Comparison of ENCODE assay signal across 2 cellular contexts in the genomic region with DNA sequence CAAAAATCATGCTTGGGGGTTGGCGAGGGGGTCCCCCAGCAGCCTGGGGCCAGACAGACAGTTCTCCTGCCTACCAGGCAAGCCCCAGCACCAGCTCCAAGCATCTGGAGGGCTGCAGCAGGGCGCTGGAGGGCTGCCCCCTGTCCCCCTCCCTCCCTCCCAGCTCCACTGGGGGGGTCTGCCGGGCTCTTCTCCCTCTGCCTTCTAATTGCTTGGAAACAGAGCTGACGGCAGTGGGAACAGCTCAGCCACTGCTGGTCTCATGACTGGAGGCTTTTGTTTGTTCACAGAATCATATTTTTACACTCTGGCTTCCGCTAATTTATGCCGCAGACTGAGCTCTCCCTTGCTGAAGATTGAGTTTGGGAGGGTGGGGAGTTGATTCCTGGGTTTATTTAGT.
TF ChIP-seq lines count a peak whose summit lies in the region.

No MANE protein-coding gene starts in this region.

TF ChIP-seq in SK-N-SH, 30 proteins besides CTCF, POLR2A, EP300 and RAD21 (continued from another document):
- TF ChIP-seq GABPA (IDR thresholded peaks at IDR 0.05; ENCODE audit: low read depth) (no peak), RXRA (IDR thresholded peaks at IDR 0.05; ENCODE audit: borderline replicate concordance, low read depth) (no peak), FOXJ3 (CRISPR knock-in tag; IDR thresholded peaks at IDR 0.05) (no peak), ELF1 (IDR thresholded peaks at IDR 0.05) (no peak), RCOR1 (IDR thresholded peaks at IDR 0.05; ENCODE audit: low read length) (no peak), EZH2phosphoT487 (IDR thresholded peaks at IDR 0.05; ENCODE audit: borderline replicate concordance, low read depth) (no peak), MEF2A (IDR thresholded peaks at IDR 0.05; ENCODE audit: borderline replicate concordance, low read depth) (no peak), NRF1 (IDR thresholded peaks at IDR 0.05; ENCODE audit: low read depth, low read length) (no peak)
- TF ChIP-seq, protein P1, sequence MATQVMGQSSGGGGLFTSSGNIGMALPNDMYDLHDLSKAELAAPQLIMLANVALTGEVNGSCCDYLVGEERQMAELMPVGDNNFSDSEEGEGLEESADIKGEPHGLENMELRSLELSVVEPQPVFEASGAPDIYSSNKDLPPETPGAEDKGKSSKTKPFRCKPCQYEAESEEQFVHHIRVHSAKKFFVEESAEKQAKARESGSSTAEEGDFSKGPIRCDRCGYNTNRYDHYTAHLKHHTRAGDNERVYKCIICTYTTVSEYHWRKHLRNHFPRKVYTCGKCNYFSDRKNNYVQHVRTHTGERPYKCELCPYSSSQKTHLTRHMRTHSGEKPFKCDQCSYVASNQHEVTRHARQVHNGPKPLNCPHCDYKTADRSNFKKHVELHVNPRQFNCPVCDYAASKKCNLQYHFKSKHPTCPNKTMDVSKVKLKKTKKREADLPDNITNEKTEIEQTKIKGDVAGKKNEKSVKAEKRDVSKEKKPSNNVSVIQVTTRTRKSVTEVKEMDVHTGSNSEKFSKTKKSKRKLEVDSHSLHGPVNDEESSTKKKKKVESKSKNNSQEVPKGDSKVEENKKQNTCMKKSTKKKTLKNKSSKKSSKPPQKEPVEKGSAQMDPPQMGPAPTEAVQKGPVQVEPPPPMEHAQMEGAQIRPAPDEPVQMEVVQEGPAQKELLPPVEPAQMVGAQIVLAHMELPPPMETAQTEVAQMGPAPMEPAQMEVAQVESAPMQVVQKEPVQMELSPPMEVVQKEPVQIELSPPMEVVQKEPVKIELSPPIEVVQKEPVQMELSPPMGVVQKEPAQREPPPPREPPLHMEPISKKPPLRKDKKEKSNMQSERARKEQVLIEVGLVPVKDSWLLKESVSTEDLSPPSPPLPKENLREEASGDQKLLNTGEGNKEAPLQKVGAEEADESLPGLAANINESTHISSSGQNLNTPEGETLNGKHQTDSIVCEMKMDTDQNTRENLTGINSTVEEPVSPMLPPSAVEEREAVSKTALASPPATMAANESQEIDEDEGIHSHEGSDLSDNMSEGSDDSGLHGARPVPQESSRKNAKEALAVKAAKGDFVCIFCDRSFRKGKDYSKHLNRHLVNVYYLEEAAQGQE (IDR thresholded peaks at IDR 0.05; ENCODE audit: low read depth, low read length): no peak

TF ChIP-seq in SK-N-SH treated with all-trans-retinoic acid at 6 μM for 48 hours, 23 proteins besides CTCF, POLR2A, EP300 and RAD21 (continued from another document):
- TF ChIP-seq, protein P2, sequence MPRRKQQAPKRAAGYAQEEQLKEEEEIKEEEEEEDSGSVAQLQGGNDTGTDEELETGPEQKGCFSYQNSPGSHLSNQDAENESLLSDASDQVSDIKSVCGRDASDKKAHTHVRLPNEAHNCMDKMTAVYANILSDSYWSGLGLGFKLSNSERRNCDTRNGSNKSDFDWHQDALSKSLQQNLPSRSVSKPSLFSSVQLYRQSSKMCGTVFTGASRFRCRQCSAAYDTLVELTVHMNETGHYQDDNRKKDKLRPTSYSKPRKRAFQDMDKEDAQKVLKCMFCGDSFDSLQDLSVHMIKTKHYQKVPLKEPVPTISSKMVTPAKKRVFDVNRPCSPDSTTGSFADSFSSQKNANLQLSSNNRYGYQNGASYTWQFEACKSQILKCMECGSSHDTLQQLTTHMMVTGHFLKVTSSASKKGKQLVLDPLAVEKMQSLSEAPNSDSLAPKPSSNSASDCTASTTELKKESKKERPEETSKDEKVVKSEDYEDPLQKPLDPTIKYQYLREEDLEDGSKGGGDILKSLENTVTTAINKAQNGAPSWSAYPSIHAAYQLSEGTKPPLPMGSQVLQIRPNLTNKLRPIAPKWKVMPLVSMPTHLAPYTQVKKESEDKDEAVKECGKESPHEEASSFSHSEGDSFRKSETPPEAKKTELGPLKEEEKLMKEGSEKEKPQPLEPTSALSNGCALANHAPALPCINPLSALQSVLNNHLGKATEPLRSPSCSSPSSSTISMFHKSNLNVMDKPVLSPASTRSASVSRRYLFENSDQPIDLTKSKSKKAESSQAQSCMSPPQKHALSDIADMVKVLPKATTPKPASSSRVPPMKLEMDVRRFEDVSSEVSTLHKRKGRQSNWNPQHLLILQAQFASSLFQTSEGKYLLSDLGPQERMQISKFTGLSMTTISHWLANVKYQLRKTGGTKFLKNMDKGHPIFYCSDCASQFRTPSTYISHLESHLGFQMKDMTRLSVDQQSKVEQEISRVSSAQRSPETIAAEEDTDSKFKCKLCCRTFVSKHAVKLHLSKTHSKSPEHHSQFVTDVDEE (CRISPR knock-in tag; IDR thresholded peaks at IDR 0.05): no peak
- TF ChIP-seq ZNF565 (CRISPR knock-in tag; conservative IDR thresholded peaks at IDR 0.05; ENCODE audit: low read depth) (no peak), ARNTL (CRISPR knock-in tag; IDR thresholded peaks at IDR 0.05; ENCODE audit: borderline replicate concordance, low read depth) (no peak), ISL1 (CRISPR knock-in tag; IDR thresholded peaks at IDR 0.05) (no peak), GLIS3 (CRISPR knock-in tag; IDR thresholded peaks at IDR 0.05) (no peak), TCF4 (CRISPR knock-in tag; IDR thresholded peaks at IDR 0.05; ENCODE audit: borderline replicate concordance) (no peak), ZC3H10 (CRISPR knock-in tag; IDR thresholded peaks at IDR 0.05) (no peak), CSDC2 (CRISPR knock-in tag; IDR thresholded peaks at IDR 0.05) (no peak)
- TF ChIP-seq, protein P3, sequence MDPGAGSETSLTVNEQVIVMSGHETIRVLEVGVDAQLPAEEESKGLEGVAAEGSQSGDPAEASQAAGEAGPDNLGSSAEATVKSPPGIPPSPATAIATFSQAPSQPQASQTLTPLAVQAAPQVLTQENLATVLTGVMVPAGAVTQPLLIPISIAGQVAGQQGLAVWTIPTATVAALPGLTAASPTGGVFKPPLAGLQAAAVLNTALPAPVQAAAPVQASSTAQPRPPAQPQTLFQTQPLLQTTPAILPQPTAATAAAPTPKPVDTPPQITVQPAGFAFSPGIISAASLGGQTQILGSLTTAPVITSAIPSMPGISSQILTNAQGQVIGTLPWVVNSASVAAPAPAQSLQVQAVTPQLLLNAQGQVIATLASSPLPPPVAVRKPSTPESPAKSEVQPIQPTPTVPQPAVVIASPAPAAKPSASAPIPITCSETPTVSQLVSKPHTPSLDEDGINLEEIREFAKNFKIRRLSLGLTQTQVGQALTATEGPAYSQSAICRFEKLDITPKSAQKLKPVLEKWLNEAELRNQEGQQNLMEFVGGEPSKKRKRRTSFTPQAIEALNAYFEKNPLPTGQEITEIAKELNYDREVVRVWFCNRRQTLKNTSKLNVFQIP (CRISPR knock-in tag; IDR thresholded peaks at IDR 0.05; ENCODE audit: borderline replicate concordance, low read depth): no peak
- TF ChIP-seq, protein P4, sequence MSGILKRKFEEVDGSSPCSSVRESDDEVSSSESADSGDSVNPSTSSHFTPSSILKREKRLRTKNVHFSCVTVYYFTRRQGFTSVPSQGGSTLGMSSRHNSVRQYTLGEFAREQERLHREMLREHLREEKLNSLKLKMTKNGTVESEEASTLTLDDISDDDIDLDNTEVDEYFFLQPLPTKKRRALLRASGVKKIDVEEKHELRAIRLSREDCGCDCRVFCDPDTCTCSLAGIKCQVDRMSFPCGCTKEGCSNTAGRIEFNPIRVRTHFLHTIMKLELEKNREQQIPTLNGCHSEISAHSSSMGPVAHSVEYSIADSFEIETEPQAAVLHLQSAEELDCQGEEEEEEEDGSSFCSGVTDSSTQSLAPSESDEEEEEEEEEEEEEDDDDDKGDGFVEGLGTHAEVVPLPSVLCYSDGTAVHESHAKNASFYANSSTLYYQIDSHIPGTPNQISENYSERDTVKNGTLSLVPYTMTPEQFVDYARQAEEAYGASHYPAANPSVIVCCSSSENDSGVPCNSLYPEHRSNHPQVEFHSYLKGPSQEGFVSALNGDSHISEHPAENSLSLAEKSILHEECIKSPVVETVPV (CRISPR knock-in tag; IDR thresholded peaks at IDR 0.05): no peak
- TF ChIP-seq, protein P5, sequence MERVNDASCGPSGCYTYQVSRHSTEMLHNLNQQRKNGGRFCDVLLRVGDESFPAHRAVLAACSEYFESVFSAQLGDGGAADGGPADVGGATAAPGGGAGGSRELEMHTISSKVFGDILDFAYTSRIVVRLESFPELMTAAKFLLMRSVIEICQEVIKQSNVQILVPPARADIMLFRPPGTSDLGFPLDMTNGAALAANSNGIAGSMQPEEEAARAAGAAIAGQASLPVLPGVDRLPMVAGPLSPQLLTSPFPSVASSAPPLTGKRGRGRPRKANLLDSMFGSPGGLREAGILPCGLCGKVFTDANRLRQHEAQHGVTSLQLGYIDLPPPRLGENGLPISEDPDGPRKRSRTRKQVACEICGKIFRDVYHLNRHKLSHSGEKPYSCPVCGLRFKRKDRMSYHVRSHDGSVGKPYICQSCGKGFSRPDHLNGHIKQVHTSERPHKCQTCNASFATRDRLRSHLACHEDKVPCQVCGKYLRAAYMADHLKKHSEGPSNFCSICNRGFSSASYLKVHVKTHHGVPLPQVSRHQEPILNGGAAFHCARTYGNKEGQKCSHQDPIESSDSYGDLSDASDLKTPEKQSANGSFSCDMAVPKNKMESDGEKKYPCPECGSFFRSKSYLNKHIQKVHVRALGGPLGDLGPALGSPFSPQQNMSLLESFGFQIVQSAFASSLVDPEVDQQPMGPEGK (CRISPR knock-in tag; IDR thresholded peaks at IDR 0.05; ENCODE audit: borderline replicate concordance): no peak
